12 cellular contexts compared by ENCODE assay signal in the genomic region with DNA sequence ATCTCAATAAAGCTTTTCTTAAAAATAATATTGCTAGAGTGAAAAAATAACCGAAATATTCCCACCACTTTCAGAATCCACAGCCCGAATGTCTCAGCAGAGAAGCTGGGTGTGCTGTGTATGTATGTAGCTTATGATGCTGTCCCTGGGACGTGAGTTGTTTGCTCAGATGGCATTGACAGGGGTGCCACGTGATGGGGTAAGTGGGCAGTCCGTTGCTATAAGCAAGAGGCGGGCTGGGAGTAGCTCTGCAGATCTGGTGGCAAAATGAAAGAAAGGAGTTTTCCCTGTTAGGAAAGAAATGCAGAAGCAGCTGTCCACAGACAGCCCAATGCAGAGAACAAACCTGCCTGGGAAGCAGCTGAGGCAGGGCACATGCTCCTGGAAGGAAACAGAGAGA.
DNase-seq lines count a peak whose midpoint lies in the region; ATAC-seq and TF ChIP-seq lines count a peak whose summit lies in the region.
"Had no signal": no experiment of that assay in that cellular context is flagged by ENCODE, and none has a peak within 500 bp of the region (broad histone marks: within the 10 kb centered on the region; RNA-seq: fewer than 3 reads in every experiment).

No MANE protein-coding gene starts in this region.

- ATAC-seq in GM18907 (IDR thresholded peaks at IDR 0.05; ENCODE audit: unreplicated experiment): no peak
- ATAC-seq in HG02798 (IDR thresholded peaks at IDR 0.05; ENCODE audit: poor library complexity, unreplicated experiment): no peak
- ATAC-seq: pancreas had no signal

- peak overlapping the region; percentile 30; the same call in 1 of the 2 replicates for H3K4me3 ChIP-seq in AG10803 (ENCODE audit: low read length)
- H3K4me3 ChIP-seq: pancreas, SK-N-MC had no signal

- TF ChIP-seq CTCF in AG10803 (conservative IDR thresholded peaks at IDR 0.05; ENCODE audit: low read length): no peak

- DNase-seq in AG10803 (ENCODE audit: low read depth) (peak; percentile 47), NCI-H146 treated with DMSO at 0.1 percent for 48 hours (lab: John Stamatoyannopoulos, UW; ENCODE audit: unreplicated experiment) (peak; percentile 46), amygdala (lab: John Stamatoyannopoulos, UW) (peak in 52 of 56 donors; percentile 4 to 78 (median 48)), left kidney (ENCODE audit: low read depth, low spot score) (peak; percentile 28), KG1 (lab: John Stamatoyannopoulos, UW) (no peak), NCI-H1694 (lab: John Stamatoyannopoulos, UW) (no peak)
- DNase-seq: activated gamma-delta T cell; pancreas; stimulated activated naive CD4-positive, alpha-beta T cell had no signal

Comparison
In these comparisons a context has a peak if more than half of its experiments do, and no peak if none do; other contexts are left out.
1. DNase-seq: peak in AG10803 (single experiment), NCI-H146 treated with DMSO at 0.1 percent for 48 hours (single experiment), amygdala (52 of 56) and left kidney (single experiment); none in KG1 (single experiment) and NCI-H1694 (single experiment).